In genomic region chr4:40573593-40574311, GRCh38 we compare ENCODE assay signal across 11 cellular contexts. TPM values are rescaled to one million over a fixed set of nuclear protein-coding genes. Genes with fewer than 3 reads are reported as not detected.
DNase-seq lines count a peak whose midpoint lies in the region; ATAC-seq and TF ChIP-seq lines count a peak whose summit lies in the region.
"Had no signal": no experiment of that assay in that cellular context is flagged by ENCODE, and none has a peak within 500 bp of the region (broad histone marks: within the 10 kb centered on the region; RNA-seq: fewer than 3 reads in every experiment).

No MANE protein-coding gene starts in this region.

- no peak for TF ChIP-seq CTCF in breast epithelium (IDR thresholded peaks at IDR 0.05)
- no peak for TF ChIP-seq CTCF in mammary epithelial cell (conservative IDR thresholded peaks at IDR 0.05 in 1 of 2, IDR thresholded peaks at IDR 0.05 in 1 of 2; ENCODE audit: extremely low read depth in 1 of 2, insufficient read depth in 1 of 2, low read depth in 1 of 2, low read length in 2 of 2)
- TF ChIP-seq CTCF in hepatocyte (IDR thresholded peaks at IDR 0.05; ENCODE audit: poor library complexity), result no peak
- TF ChIP-seq CTCF in testis (IDR thresholded peaks at IDR 0.05), result no peak
- TF ChIP-seq CTCF in GM10248 (IDR thresholded peaks at IDR 0.05; ENCODE audit: control extremely low read depth, extremely low read depth, low read depth, missing control alignments), result no peak

- H3K79me2 ChIP-seq in mammary epithelial cell (ENCODE audit: insufficient read depth, low read length) (no peaks in the 10 kb centered on the region), hepatocyte (peaks cover 24% of the 10 kb centered on the region)

- no peak for TF ChIP-seq POLR2A in breast epithelium (IDR thresholded peaks at IDR 0.05)
- no peak for TF ChIP-seq POLR2A in testis (IDR thresholded peaks at IDR 0.05)

- POLR2A ChIA-PET in GM10248 (lab: Yijun Ruan, JAX), result interaction anchor here (0.6 kb wide), 1 partner anchor 288 kb away, joined by 3 read pairs; no protein-coding TSS in a partner anchor

- H3K36me3 ChIP-seq in breast epithelium (no peaks in the 10 kb centered on the region), mammary epithelial cell (ENCODE audit: insufficient read depth, low read length) (no peaks in the 10 kb centered on the region), hepatocyte (replicated peaks; ENCODE audit: insufficient read depth, low read depth) (no peaks in the 10 kb centered on the region), testis (ENCODE audit: low read depth, missing control alignments) (no peaks in the 10 kb centered on the region)
- H3K36me3 ChIP-seq: left ventricle myocardium inferior had no signal

- H3K4me3 ChIP-seq in breast epithelium (no peak overlapping the region), mammary epithelial cell (replicated peaks in 1 of 3; ENCODE audit: insufficient read depth in 1 of 3, low read depth in 2 of 3, low read length in 3 of 3) (no peak overlapping the region), hepatocyte (no peak overlapping the region), testis (no peak overlapping the region)
- H3K4me3 ChIP-seq: left ventricle myocardium inferior had no signal

- in situ Hi-C loops in mammary epithelial cell (cut with MboI; ENCODE audit: low sequenced_read_pairs in 2 of 2), result no loop called here

- H3K27me3 ChIP-seq in breast epithelium (no peaks in the 10 kb centered on the region), mammary epithelial cell (ENCODE audit: insufficient read depth, low read length) (no peaks in the 10 kb centered on the region), hepatocyte (no peaks in the 10 kb centered on the region), testis (no peaks in the 10 kb centered on the region)

- H3K4me1 ChIP-seq in breast epithelium (peaks cover 0 to 17% of the 10 kb centered on the region in 2 donors), mammary epithelial cell (ENCODE audit: insufficient read depth, low read length) (peaks cover 10% of the 10 kb centered on the region), hepatocyte (ENCODE audit: insufficient read depth) (peaks cover 14% of the 10 kb centered on the region), testis (peaks cover 27% of the 10 kb centered on the region)

- no peak overlapping the region for H2AFZ ChIP-seq in mammary epithelial cell (ENCODE audit: low read depth, low read length)
- no peak overlapping the region for H2AFZ ChIP-seq in hepatocyte

- H3K9me3 ChIP-seq in breast epithelium (no peaks in the 10 kb centered on the region), mammary epithelial cell (replicated peaks; ENCODE audit: insufficient read depth, low read length) (no peaks in the 10 kb centered on the region), hepatocyte (ENCODE audit: low read depth) (no peaks in the 10 kb centered on the region), testis (no peaks in the 10 kb centered on the region)
- H3K9me3 ChIP-seq: left ventricle myocardium inferior had no signal

- dilution Hi-C loops in mammary epithelial cell (cut with HindIII; ENCODE audit: low sequenced_read_pairs), result no loop called here

- 94% methylated on average over 6 of the region's 6 CpGs for WGBS in mammary epithelial cell (ENCODE audit: low coverage, missing lambda C conversion rate)
- 60% methylated on average over 6 of the region's 6 CpGs for WGBS in hepatocyte (ENCODE audit: low lambda C conversion rate, missing lambda C conversion rate)
- 61 to 72% methylated on average over 6 of the region's 6 CpGs for WGBS in testis, 2 donors

- no peaks in the 10 kb centered on the region for H4K20me1 ChIP-seq in mammary epithelial cell (ENCODE audit: insufficient read depth, low read length)
- no peaks in the 10 kb centered on the region for H4K20me1 ChIP-seq in hepatocyte (ENCODE audit: insufficient read depth, poor library complexity, severe bottlenecking)

- peak overlapping the region; percentile 33 to 40 for H3K27ac ChIP-seq in breast epithelium
- no peak overlapping the region for H3K27ac ChIP-seq in mammary epithelial cell (ENCODE audit: insufficient read depth, low read depth, low read length)
- peak overlapping the region; percentile 16 for H3K27ac ChIP-seq in hepatocyte
- H3K27ac ChIP-seq in testis, result peak overlapping the region; percentile 25 to 68
- H3K27ac ChIP-seq: left ventricle myocardium inferior had no signal

- H3K9ac ChIP-seq in mammary epithelial cell (ENCODE audit: insufficient read depth, low read length), result no peak overlapping the region

- ATAC-seq in HG03045 (IDR thresholded peaks at IDR 0.05; ENCODE audit: unreplicated experiment) (no peak), HG03095 (IDR thresholded peaks at IDR 0.05; ENCODE audit: unreplicated experiment) (no peak)

- CTCF ChIA-PET in mammary epithelial cell (lab: Charles Lee; ENCODE audit: low non-redundant PET) (no interaction called here), GM10248 (lab: Yijun Ruan, JAX) (interaction anchor here (1.1 to 6.2 kb wide), 6 partner anchors 11 to 270 kb away, joined by 3 to 44 read pairs (median 3); no protein-coding TSS in a partner anchor)

- no peak for DNase-seq in breast epithelium (ENCODE audit: low spot score in 2 of 2)
- no peak for DNase-seq in mammary epithelial cell
- DNase-seq in OCI-M1 (lab: John Stamatoyannopoulos, UW), result peak; percentile 33
- no peak for DNase-seq in hepatocyte (ENCODE audit: low spot score)
- no peak for DNase-seq in testis
- DNase-seq in GM10248 (ENCODE audit: extremely low spot score), result no peak
- DNase-seq: left ventricle myocardium inferior, NCI-H1417 treated with DMSO at 0.1 percent for 48 hours, T-helper 9 cell had no signal

- H3K9me2 ChIP-seq in hepatocyte (replicated peaks; ENCODE audit: insufficient read depth), result no peaks in the 10 kb centered on the region

- H3K4me2 ChIP-seq in mammary epithelial cell (ENCODE audit: insufficient read depth, low read depth, low read length) (no peak overlapping the region), hepatocyte (no peak overlapping the region)

- intact Hi-C loops in breast epithelium (cut with DNase I; ENCODE audit: low total_unique reads) (no loop called here), mammary epithelial cell (cut with micrococcal nuclease) (no loop called here), testis (cut with DNase I; ENCODE audit: low total_unique reads) (no loop called here)

- no TSS peak for BruUV-seq in mammary epithelial cell (replicated peaks; lab: Mats Ljungman, UMichigan)

RNA-seq across cellular contexts. Expression of gene RBM47, which starts 55.9 kb away (rescaled TPM):
- total RNA-seq in breast epithelium (100 to 1,000 TPM in 1 of 3 donors, 10 to 100 TPM in 2; 66.6 to 151 (median 89.5) TPM), mammary epithelial cell (1 to 10 TPM in 1 of 2 donors, under 1 TPM in 1; 0.45 to 3.0 TPM), hepatocyte (126 and 137 TPM in 2 replicates), testis (10 to 100 TPM; 51.7 to 95.1 TPM)
- polyA plus RNA-seq in mammary epithelial cell (1.7 TPM), hepatocyte (44.9 and 49.8 TPM in 2 replicates), testis (ENCODE audit: insufficient read depth, low read depth, low replicate concordance) (17.8 TPM)
- polyA minus RNA-seq in mammary epithelial cell, result 1.1 TPM

Comparison
In these comparisons a context has a peak if more than half of its experiments do, and no peak if none do; other contexts are left out.
1. RNA of gene RBM47, which starts 55.9 kb away (total RNA-seq): 126 to 137 TPM in hepatocyte, 51.7 to 95.1 TPM in testis and 66.6 to 151 TPM in breast epithelium; 0.45 to 3.0 TPM in mammary epithelial cell; every median in the first group is over 10 times any median in the second.